20 cellular contexts compared by ENCODE assay signal in the genomic region with DNA sequence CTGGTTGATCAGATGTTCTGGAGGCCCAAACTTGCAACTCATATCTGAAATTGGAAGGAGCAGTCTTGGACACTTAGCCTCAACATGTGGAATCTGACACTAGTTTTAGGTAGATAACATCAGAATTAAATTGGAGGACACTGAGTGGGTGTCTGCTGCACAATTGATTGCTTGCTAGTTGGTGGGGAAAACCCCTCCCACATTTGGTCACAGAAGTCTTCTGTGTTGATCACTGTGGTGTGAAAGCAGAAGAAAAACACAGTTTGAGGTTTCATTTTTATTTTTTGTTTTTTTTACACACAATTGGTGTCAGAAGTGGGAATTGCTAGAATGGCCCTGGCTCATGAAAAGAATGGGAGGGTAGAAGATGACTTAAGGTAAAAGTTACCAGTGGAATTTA.
A peak's percentile ranks its signal among the peaks of the same experiment; 100 is the strongest.
DNase-seq lines count a peak whose midpoint lies in the region; ATAC-seq and TF ChIP-seq lines count a peak whose summit lies in the region.
"Had no signal": no experiment of that assay in that cellular context is flagged by ENCODE, and none has a peak within 500 bp of the region (broad histone marks: within the 10 kb centered on the region; RNA-seq: fewer than 3 reads in every experiment).

No MANE protein-coding gene starts in this region.

- H3K9me3 ChIP-seq in Karpas-422 (ENCODE audit: low read length) (no peaks in the 10 kb centered on the region), endodermal cell (ENCODE audit: control insufficient read depth, low read length) (peaks cover 27% of the 10 kb centered on the region), heart left ventricle (peaks cover 0 to 14% (median 3%) of the 10 kb centered on the region in 12 donors)
- H3K9me3 ChIP-seq: HAP-1 had no signal

- TF ChIP-seq POLR2A in heart left ventricle (IDR thresholded peaks at IDR 0.05): no peak

- H3K27me3 ChIP-seq in Karpas-422 (ENCODE audit: low read length) (no peaks in the 10 kb centered on the region), endodermal cell (ENCODE audit: control insufficient read depth, insufficient read depth, low read length, poor library complexity, severe bottlenecking) (no peaks in the 10 kb centered on the region), heart left ventricle (no peaks in the 10 kb centered on the region)
- H3K27me3 ChIP-seq: BLaER1 had no signal

- no peaks in the 10 kb centered on the region for H3K9me2 ChIP-seq in Karpas-422 (replicated peaks; ENCODE audit: insufficient read depth, low read length)

- CTCF ChIA-PET in activated CD8-positive, alpha-beta T cell treated with anti-CD3 and anti-CD28 coated beads for 36 hours (lab: Charles Lee): no interaction called here
- CTCF ChIA-PET in activated CD8-positive, alpha-beta T cell treated with anti-CD3 and anti-CD28 coated beads, Interleukin-2, amount 10 ng/mL, durations not matched to agents 7 days and 5 days (lab: Charles Lee): interaction anchor here (2.5 kb wide), 1 partner anchor 60 kb away, joined by 7 read pairs; no protein-coding TSS in a partner anchor

- no peak overlapping the region for H3K27ac Mint-ChIP-seq in activated CD8-positive, alpha-beta T cell treated with anti-CD3 and anti-CD28 coated beads for 36 hours
- no peak overlapping the region for H3K27ac Mint-ChIP-seq in activated CD8-positive, alpha-beta T cell treated with anti-CD3 and anti-CD28 coated beads, Interleukin-2, amount 10 ng/mL, durations not matched to agents 7 days and 5 days
- H3K27ac Mint-ChIP-seq in endodermal cell: no peak overlapping the region
- H3K27ac Mint-ChIP-seq: B cell; CD14-positive monocyte; CD4-positive, alpha-beta T cell; HFFc6 had no signal

- no peak overlapping the region for H3K4me3 ChIP-seq in Karpas-422 (ENCODE audit: low read length)
- peak overlapping the region; percentile 3 for H3K4me3 ChIP-seq in endodermal cell (ENCODE audit: low read length)
- no peak overlapping the region for H3K4me3 ChIP-seq in heart left ventricle
- H3K4me3 ChIP-seq: BLaER1, HAP-1 had no signal

- H3K4me1 ChIP-seq in Karpas-422 (ENCODE audit: low read length): no peaks in the 10 kb centered on the region
- no peaks in the 10 kb centered on the region for H3K4me1 ChIP-seq in endodermal cell (ENCODE audit: control insufficient read depth, insufficient read depth, low read length)
- no peaks in the 10 kb centered on the region for H3K4me1 ChIP-seq in heart left ventricle
- H3K4me1 ChIP-seq: BLaER1, HAP-1 had no signal

- intact Hi-C loops in activated CD8-positive, alpha-beta T cell treated with anti-CD3 and anti-CD28 coated beads for 36 hours (cut with micrococcal nuclease): no loop called here
- intact Hi-C loops in heart left ventricle (cut with DNase I): no loop called here

- no peak overlapping the region for H3K4me2 ChIP-seq in Karpas-422 (ENCODE audit: low read depth, low read length, poor library complexity, severe bottlenecking)
- H3K4me2 ChIP-seq: BLaER1 had no signal

- peak; percentile 7 for DNase-seq in activated CD8-positive, alpha-beta T cell treated with anti-CD3 and anti-CD28 coated beads for 36 hours
- DNase-seq in activated CD8-positive, alpha-beta T cell treated with anti-CD3 and anti-CD28 coated beads, Interleukin-2, amount 10 ng/mL, durations not matched to agents 7 days and 5 days: no peak
- DNase-seq in Karpas-422: peak; percentile 23
- no peak for DNase-seq in endodermal cell
- DNase-seq in heart left ventricle: no peak
- no peak for DNase-seq in NCI-H2227 (lab: John Stamatoyannopoulos, UW; ENCODE audit: unreplicated experiment)
- no peak for DNase-seq in stimulated activated CD4-positive, alpha-beta T cell treated with anti-CD3 and anti-CD28 coated beads, Interleukin-4, amount 100 ng/mL, for 1 hour
- DNase-seq: CD4-positive, alpha-beta T cell; CD8-positive, alpha-beta memory T cell; DMS 273 treated with DMSO at 0.1 percent for 48 hours; DMS79; EL; GDM1; GOT3; HFFc6 had no signal

- H3K36me3 ChIP-seq in Karpas-422 (ENCODE audit: insufficient read depth, low read length) (no peaks in the 10 kb centered on the region), endodermal cell (ENCODE audit: control insufficient read depth, insufficient read depth, low read length) (no peaks in the 10 kb centered on the region), heart left ventricle (no peaks in the 10 kb centered on the region)
- H3K36me3 ChIP-seq: BLaER1, HAP-1 had no signal

- no peaks in the 10 kb centered on the region for H3K36me3 Mint-ChIP-seq in activated CD8-positive, alpha-beta T cell treated with anti-CD3 and anti-CD28 coated beads for 36 hours (ENCODE audit: low read depth)
- H3K36me3 Mint-ChIP-seq in activated CD8-positive, alpha-beta T cell treated with anti-CD3 and anti-CD28 coated beads, Interleukin-2, amount 10 ng/mL, durations not matched to agents 7 days and 5 days (ENCODE audit: low read depth): no peaks in the 10 kb centered on the region
- H3K36me3 Mint-ChIP-seq in endodermal cell (ENCODE audit: low read depth): peaks cover 6% of the 10 kb centered on the region

- POLR2A ChIA-PET in activated CD8-positive, alpha-beta T cell treated with anti-CD3 and anti-CD28 coated beads for 36 hours (lab: Charles Lee): interaction anchor here (1.3 kb wide), 1 partner anchor 59 kb away, joined by 3 read pairs; no protein-coding TSS in a partner anchor
- POLR2A ChIA-PET in activated CD8-positive, alpha-beta T cell treated with anti-CD3 and anti-CD28 coated beads, Interleukin-2, amount 10 ng/mL, durations not matched to agents 7 days and 5 days (lab: Charles Lee): no interaction called here

- H3K4me3 Mint-ChIP-seq in activated CD8-positive, alpha-beta T cell treated with anti-CD3 and anti-CD28 coated beads for 36 hours: no peak overlapping the region
- no peak overlapping the region for H3K4me3 Mint-ChIP-seq in activated CD8-positive, alpha-beta T cell treated with anti-CD3 and anti-CD28 coated beads, Interleukin-2, amount 10 ng/mL, durations not matched to agents 7 days and 5 days
- H3K4me3 Mint-ChIP-seq in endodermal cell: no peak overlapping the region
- H3K4me3 Mint-ChIP-seq: B cell; CD14-positive monocyte; CD4-positive, alpha-beta T cell; CD8-positive, alpha-beta memory T cell; HFFc6 had no signal

- H3K27me3 Mint-ChIP-seq in activated CD8-positive, alpha-beta T cell treated with anti-CD3 and anti-CD28 coated beads for 36 hours: peaks cover 18% of the 10 kb centered on the region
- peaks cover 12% of the 10 kb centered on the region for H3K27me3 Mint-ChIP-seq in activated CD8-positive, alpha-beta T cell treated with anti-CD3 and anti-CD28 coated beads, Interleukin-2, amount 10 ng/mL, durations not matched to agents 7 days and 5 days (ENCODE audit: low read depth)
- H3K27me3 Mint-ChIP-seq in endodermal cell (ENCODE audit: insufficient read depth): no peaks in the 10 kb centered on the region

- peaks cover 7% of the 10 kb centered on the region for H3K4me1 Mint-ChIP-seq in activated CD8-positive, alpha-beta T cell treated with anti-CD3 and anti-CD28 coated beads for 36 hours (ENCODE audit: low read depth)
- no peaks in the 10 kb centered on the region for H3K4me1 Mint-ChIP-seq in activated CD8-positive, alpha-beta T cell treated with anti-CD3 and anti-CD28 coated beads, Interleukin-2, amount 10 ng/mL, durations not matched to agents 7 days and 5 days (ENCODE audit: low read depth)
- H3K4me1 Mint-ChIP-seq in endodermal cell: no peaks in the 10 kb centered on the region
- H3K4me1 Mint-ChIP-seq: CD8-positive, alpha-beta memory T cell had no signal

- no peak for ATAC-seq in activated CD8-positive, alpha-beta T cell treated with anti-CD3 and anti-CD28 coated beads for 36 hours
- no peak for ATAC-seq in activated CD8-positive, alpha-beta T cell treated with anti-CD3 and anti-CD28 coated beads, Interleukin-2, amount 10 ng/mL, durations not matched to agents 7 days and 5 days
- ATAC-seq in heart left ventricle: no peak

- H2AFZ ChIP-seq in Karpas-422 (ENCODE audit: low read length): no peak overlapping the region

- no peaks in the 10 kb centered on the region for H3K79me2 ChIP-seq in Karpas-422 (ENCODE audit: low read length)

- no peak overlapping the region for H3K27ac ChIP-seq in Karpas-422 (ENCODE audit: low read length)
- H3K27ac ChIP-seq in endodermal cell (ENCODE audit: low read depth, low read length): no peak overlapping the region
- H3K27ac ChIP-seq in heart left ventricle: no peak overlapping the region
- H3K27ac ChIP-seq: 22Rv1, BLaER1 had no signal

- H3K9me3 Mint-ChIP-seq in activated CD8-positive, alpha-beta T cell treated with anti-CD3 and anti-CD28 coated beads for 36 hours: peaks cover 23% of the 10 kb centered on the region
- peaks cover 14% of the 10 kb centered on the region for H3K9me3 Mint-ChIP-seq in activated CD8-positive, alpha-beta T cell treated with anti-CD3 and anti-CD28 coated beads, Interleukin-2, amount 10 ng/mL, durations not matched to agents 7 days and 5 days (ENCODE audit: insufficient read depth)
- H3K9me3 Mint-ChIP-seq in endodermal cell: peaks cover 37% of the 10 kb centered on the region
- H3K9me3 Mint-ChIP-seq: HFFc6 had no signal

- no peaks in the 10 kb centered on the region for H4K20me1 ChIP-seq in Karpas-422 (ENCODE audit: insufficient read depth, low read depth, low read length)
- H4K20me1 ChIP-seq: BLaER1 had no signal

- TF ChIP-seq CTCF in activated CD8-positive, alpha-beta T cell treated with anti-CD3 and anti-CD28 coated beads for 36 hours (IDR thresholded peaks at IDR 0.05): no peak
- no peak for TF ChIP-seq CTCF in endodermal cell (conservative IDR thresholded peaks at IDR 0.05)
- TF ChIP-seq CTCF in heart left ventricle (IDR thresholded peaks at IDR 0.05): no peak

- H3K9ac ChIP-seq in Karpas-422 (ENCODE audit: low read length) (no peak overlapping the region), endodermal cell (ENCODE audit: extremely low read depth, low read length, poor library complexity, severe bottlenecking) (no peak overlapping the region)
- H3K9ac ChIP-seq: BLaER1 had no signal

Comparison
In these comparisons a context has a peak if more than half of its experiments do, and no peak if none do; other contexts are left out.
1. DNase-seq: peak in activated CD8-positive, alpha-beta T cell treated with anti-CD3 and anti-CD28 coated beads for 36 hours (single experiment) and Karpas-422 (single experiment); none in activated CD8-positive, alpha-beta T cell treated with anti-CD3 and anti-CD28 coated beads, Interleukin-2, amount 10 ng/mL, durations not matched to agents 7 days and 5 days (single experiment), endodermal cell (single experiment), heart left ventricle (0 of 5), NCI-H2227 (single experiment) and stimulated activated CD4-positive, alpha-beta T cell treated with anti-CD3 and anti-CD28 coated beads, Interleukin-4, amount 100 ng/mL, for 1 hour (single experiment).